ENCODE assay signal across 9 cellular contexts in genomic region chr2:156896294-156896693, GRCh38.
DNase-seq lines count a peak whose midpoint lies in the region; ATAC-seq lines count a peak whose summit lies in the region.
"Had no signal": no experiment of that assay in that cellular context is flagged by ENCODE, and none has a peak within 500 bp of the region (broad histone marks: within the 10 kb centered on the region; RNA-seq: fewer than 3 reads in every experiment).

No MANE protein-coding gene starts in this region.

- DNase-seq in A172 (ENCODE audit: low spot score) (peak; percentile 56), RPMI8226 (peak; percentile 5), NCI-H524 treated with DMSO at 0.1 percent for 48 hours (lab: John Stamatoyannopoulos, UW) (no peak), NCI-H345 (lab: John Stamatoyannopoulos, UW) (no peak), amniotic stem cell (lab: John Stamatoyannopoulos, UW) (no peak), mucosa of gallbladder (ENCODE audit: low spot score) (no peak)
- DNase-seq: NCI-H510A treated with DMSO at 0.1 percent for 48 hours had no signal

- ATAC-seq in GM19025 (IDR thresholded peaks at IDR 0.05; ENCODE audit: low read depth, unreplicated experiment), result peak; percentile 92
- ATAC-seq in HG02943 (IDR thresholded peaks at IDR 0.05; ENCODE audit: low read depth, unreplicated experiment), result peak; percentile 88

Comparison
In these comparisons a context has a peak if more than half of its experiments do, and no peak if none do; other contexts are left out.
1. DNase-seq: peak in A172 (single experiment) and RPMI8226 (single experiment); none in NCI-H524 treated with DMSO at 0.1 percent for 48 hours (single experiment), NCI-H345 (single experiment), amniotic stem cell (single experiment) and mucosa of gallbladder (single experiment).